In genomic region chr3:23809294-23809693, GRCh38 we compare ENCODE assay signal across 8 cellular contexts. TPM values are rescaled to one million over a fixed set of nuclear protein-coding genes. Genes with fewer than 3 reads are reported as not detected.
A peak's percentile ranks its signal among the peaks of the same experiment; 100 is the strongest.
DNase-seq lines count a peak whose midpoint lies in the region; ATAC-seq, FAIRE-seq and TF ChIP-seq lines count a peak whose summit lies in the region.

No MANE protein-coding gene starts in this region.

- TF ChIP-seq CTCF in GM20000 (IDR thresholded peaks at IDR 0.05; ENCODE audit: extremely low read depth, missing control alignments) = no peak
- TF ChIP-seq CTCF in adrenal gland (IDR thresholded peaks at IDR 0.05) = no peak

- peak overlapping the region; percentile 78 to 89 (median 82); a peak in 17 of 20 replicates for H3K4me3 ChIP-seq in BLaER1 treated with 17β-estradiol and CSF1 and Interleukin-3, amounts not matched to agents 10 nM and 100 nM
- H3K4me3 ChIP-seq in adrenal gland = no peak overlapping the region

- H3K27me3 ChIP-seq in BLaER1 treated with 17β-estradiol and CSF1 and Interleukin-3, amounts not matched to agents 10 nM and 100 nM = no peaks in the 10 kb centered on the region
- H3K27me3 ChIP-seq in adrenal gland = no peaks in the 10 kb centered on the region

- H3K36me3 ChIP-seq in BLaER1 treated with 17β-estradiol and CSF1 and Interleukin-3, amounts not matched to agents 10 nM and 100 nM = peaks cover 39 to 57% (median 43%) of the 10 kb centered on the region in 11 experiments
- H3K36me3 ChIP-seq in adrenal gland (replicated peaks in 1 of 2) = no peaks in the 10 kb centered on the region

- TF ChIP-seq POLR2A in GM12891 (IDR thresholded peaks at IDR 0.05; ENCODE audit: low read depth, low read length) (no peak), adrenal gland (IDR thresholded peaks at IDR 0.05) (no peak)

- WGBS in adrenal gland, 4 donors = 70 to 78% (median 73%) methylated on average over 2 of the region's 2 CpGs

- H3K4me1 Mint-ChIP-seq in activated T-helper 17 cell treated with anti-CD3 and anti-CD28 coated beads, Interleukin-2, amount 50 U/mL, for 72 hours = peaks cover 38% of the 10 kb centered on the region
- peaks cover 58 to 68% (median 62%) of the 10 kb centered on the region in 3 donors for H3K4me1 Mint-ChIP-seq in naive B cell

- peaks cover 37 to 56% (median 52%) of the 10 kb centered on the region in 10 experiments for H3K4me1 ChIP-seq in BLaER1 treated with 17β-estradiol and CSF1 and Interleukin-3, amounts not matched to agents 10 nM and 100 nM
- H3K4me1 ChIP-seq in adrenal gland (replicated peaks in 1 of 2) = peaks cover 14 to 42% of the 10 kb centered on the region in 2 donors

- peak; percentile 10 for ATAC-seq in activated T-helper 17 cell treated with anti-CD3 and anti-CD28 coated beads, Interleukin-2, amount 50 U/mL, for 72 hours (replicated peaks)
- no peak for ATAC-seq in naive B cell (ENCODE audit: low read depth in 2 of 2)

- intact Hi-C loops in adrenal gland (cut with DNase I) = loop anchor here in 1 of 2 donors (5.0 kb wide), 1 partner anchor 767 kb away; no protein-coding TSS in a partner anchor

- H4K20me1 ChIP-seq in BLaER1 treated with 17β-estradiol and CSF1 and Interleukin-3, amounts not matched to agents 10 nM and 100 nM = peaks cover 54 to 76% (median 72%) of the 10 kb centered on the region in 11 experiments

- peak overlapping the region; percentile 95 to 99 (median 97) for H3K4me2 ChIP-seq in BLaER1 treated with 17β-estradiol and CSF1 and Interleukin-3, amounts not matched to agents 10 nM and 100 nM

- FAIRE-seq in GM12891 (lab: Jason Lieb, UNC) = no peak

- no peaks in the 10 kb centered on the region for H3K9me3 ChIP-seq in BLaER1 treated with 17β-estradiol and CSF1 and Interleukin-3, amounts not matched to agents 10 nM and 100 nM (replicated peaks in 1 of 11)
- no peaks in the 10 kb centered on the region for H3K9me3 ChIP-seq in adrenal gland (replicated peaks in 1 of 3)

- H3K4me3 Mint-ChIP-seq in activated T-helper 17 cell treated with anti-CD3 and anti-CD28 coated beads, Interleukin-2, amount 50 U/mL, for 72 hours = peak overlapping the region; percentile 90
- H3K4me3 Mint-ChIP-seq in naive B cell = peak overlapping the region; percentile 92 to 99 (median 98)

- H3K27ac Mint-ChIP-seq in activated T-helper 17 cell treated with anti-CD3 and anti-CD28 coated beads, Interleukin-2, amount 50 U/mL, for 72 hours = peak overlapping the region; percentile 96
- H3K27ac Mint-ChIP-seq in naive B cell = peak overlapping the region; percentile 91 to 99 (median 98)

- H3K9me3 Mint-ChIP-seq in activated T-helper 17 cell treated with anti-CD3 and anti-CD28 coated beads, Interleukin-2, amount 50 U/mL, for 72 hours = no peaks in the 10 kb centered on the region
- H3K9me3 Mint-ChIP-seq in naive B cell = no peaks in the 10 kb centered on the region

- H3K36me3 Mint-ChIP-seq in activated T-helper 17 cell treated with anti-CD3 and anti-CD28 coated beads, Interleukin-2, amount 50 U/mL, for 72 hours (ENCODE audit: low read depth) = peaks cover 55% of the 10 kb centered on the region
- peaks cover 5 to 15% of the 10 kb centered on the region in 2 donors for H3K36me3 Mint-ChIP-seq in naive B cell

- H3K27me3 Mint-ChIP-seq in activated T-helper 17 cell treated with anti-CD3 and anti-CD28 coated beads, Interleukin-2, amount 50 U/mL, for 72 hours = no peaks in the 10 kb centered on the region
- no peaks in the 10 kb centered on the region for H3K27me3 Mint-ChIP-seq in naive B cell

- H3K27ac ChIP-seq in BLaER1 treated with 17β-estradiol and CSF1 and Interleukin-3, amounts not matched to agents 10 nM and 100 nM = peak overlapping the region in 3 of 11 experiments; percentile 84 to 89 (median 88); a peak in 4 of 22 replicates
- no peak overlapping the region for H3K27ac ChIP-seq in adrenal gland

- DNase-seq in GM20000 (ENCODE audit: low spot score) = peak; percentile 34
- no peak for DNase-seq in naive B cell
- DNase-seq in GM12891 (ENCODE audit: insufficient read length, low spot score) = no peak
- no peak for DNase-seq in adrenal gland
- DNase-seq in HPDE6-E6E7 (ENCODE audit: extremely low spot score) = no peak
- DNase-seq in GM19240 (ENCODE audit: insufficient read length, low spot score) = no peak

- H3K9ac ChIP-seq in BLaER1 treated with 17β-estradiol and CSF1 and Interleukin-3, amounts not matched to agents 10 nM and 100 nM = peak overlapping the region; percentile 2 to 99 (median 97); a peak in 16 of 22 replicates

TF ChIP-seq in GM12891, 5 proteins besides CTCF, POLR2A, EP300 and RAD21:
- TF ChIP-seq SPI1 (IDR thresholded peaks at IDR 0.05; ENCODE audit: low read depth, low read length) (no peak), TAF1 (IDR thresholded peaks at IDR 0.05; ENCODE audit: low read depth, low read length) (no peak), POU2F2 (IDR thresholded peaks at IDR 0.05; ENCODE audit: low read depth, low read length) (no peak), PAX5 (IDR thresholded peaks at IDR 0.05; ENCODE audit: insufficient read depth, low read length, severe bottlenecking) (no peak), POLR2AphosphoS5 (IDR thresholded peaks at IDR 0.05; ENCODE audit: low read depth, low read length) (no peak)
TF ChIP-seq in GM12891: peak in this region for 0.

RNA-seq across cellular contexts. Expression of gene UBE2E1, which starts 3.5 kb away (rescaled TPM):
- 10 to 100 TPM; 61.4 to 86.9 TPM for total RNA-seq in activated T-helper 17 cell treated with anti-CD3 and anti-CD28 coated beads, Interleukin-2, amount 50 U/mL, for 72 hours
- polyA plus RNA-seq in naive B cell (ENCODE audit: low read depth in 6 of 6) (10 to 100 TPM in 5 of 6 donors, 1 to 10 TPM in 1; 8.7 to 33.7 (median 18.1) TPM), adrenal gland (10 to 100 TPM; 36.0 to 80.3 (median 37.6) TPM)
- polyA plus RNA-seq in GM12891 (2012; ENCODE audit: low read depth, missing spikeins) = 153 TPM
- 10 to 100 TPM; 19.4 to 68.7 (median 59.9) TPM for total RNA-seq in adrenal gland

Comparison
In these comparisons a context has a peak if more than half of its experiments do, and no peak if none do; other contexts are left out.
1. H3K4me3 ChIP-seq: peak in BLaER1 treated with 17β-estradiol and CSF1 and Interleukin-3, amounts not matched to agents 10 nM and 100 nM (10 of 10); none in adrenal gland (0 of 4).